ENCODE assay signal across 8 cellular contexts in genomic region chr7:121544726-121545125, GRCh38.
DNase-seq lines count a peak whose midpoint lies in the region; ATAC-seq, FAIRE-seq and TF ChIP-seq lines count a peak whose summit lies in the region.

No MANE protein-coding gene starts in this region.

- H3K9me3 ChIP-seq in A549 (no peaks in the 10 kb centered on the region; the same call in 2 of the 3 replicates), K562 (replicated peaks; ENCODE audit: control insufficient read depth, insufficient read depth, low read depth, low read length) (no peaks in the 10 kb centered on the region), prostate gland (no peaks in the 10 kb centered on the region)
- H3K9me3 ChIP-seq in CD8-positive, alpha-beta memory T cell (ENCODE audit: low read length) = no peaks in the 10 kb centered on the region

- ATAC-seq in A549 = peak; percentile 67; a peak in 4 of 6 replicates
- ATAC-seq in GM19043 (IDR thresholded peaks at IDR 0.05; ENCODE audit: low read depth, unreplicated experiment) = peak; percentile 70
- ATAC-seq in HG03520 (IDR thresholded peaks at IDR 0.05; ENCODE audit: unreplicated experiment) = peak; percentile 72
- no peak for ATAC-seq in K562

- peak; percentile 34 to 62 for DNase-seq in A549 (ENCODE audit: low read depth in 1 of 2, low spot score in 1 of 2)
- no peak for DNase-seq in K562 (ENCODE audit: extremely low read depth in 1 of 4, low spot score in 3 of 4)
- DNase-seq in prostate gland (ENCODE audit: low spot score) = peak; percentile 18
- DNase-seq in CD8-positive, alpha-beta memory T cell = no peak
- DNase-seq in NCI-H128 (lab: John Stamatoyannopoulos, UW; ENCODE audit: unreplicated experiment) = no peak
- DNase-seq in substantia nigra (lab: John Stamatoyannopoulos, UW) = no peak

- peaks cover 10 to 26% (median 13%) of the 10 kb centered on the region in 3 donors for H3K4me1 Mint-ChIP-seq in CD8-positive, alpha-beta memory T cell

- FAIRE-seq in A549 (lab: Jason Lieb, UNC) (peak; percentile 32), K562 (lab: Jason Lieb, UNC) (no peak)

- H3K27me3 ChIP-seq in K562 (ENCODE audit: control insufficient read depth in 2 of 2, insufficient read depth in 2 of 2, low read length in 2 of 2) = no peaks in the 10 kb centered on the region
- no peaks in the 10 kb centered on the region for H3K27me3 ChIP-seq in prostate gland (replicated peaks; ENCODE audit: insufficient read depth)
- H3K27me3 ChIP-seq in CD8-positive, alpha-beta memory T cell (ENCODE audit: insufficient read depth, low read length, poor library complexity, severe bottlenecking) = no peaks in the 10 kb centered on the region

- no peaks in the 10 kb centered on the region for H3K9me3 Mint-ChIP-seq in CD8-positive, alpha-beta memory T cell

- POLR2A ChIA-PET in A549 (lab: Yijun Ruan, JAX) = interaction anchor here (1.3 kb wide), 1 partner anchor 149 kb away, joined by 12 read pairs; the partner anchor contains the start of gene FAM3C
- POLR2A ChIA-PET in K562 (lab: Yijun Ruan, JAX) = no interaction called here
- POLR2A ChIA-PET in CD8-positive, alpha-beta memory T cell (lab: Charles Lee) = no interaction called here

- no TSS peak for BruUV-seq in K562 (replicated peaks; lab: Mats Ljungman, UMichigan)

- no peak overlapping the region for H3K9ac ChIP-seq in K562 (ENCODE audit: insufficient read depth in 1 of 2, low read depth in 2 of 2, low read length in 2 of 2)

- H3K36me3 Mint-ChIP-seq in CD8-positive, alpha-beta memory T cell = no peaks in the 10 kb centered on the region

- TF ChIP-seq CTCF in A549 (IDR thresholded peaks at IDR 0.05) = no peak
- no peak for TF ChIP-seq CTCF in K562 (IDR thresholded peaks at IDR 0.05 in 2 of 3, conservative IDR thresholded peaks at IDR 0.05 in 1 of 3; ENCODE audit: insufficient read depth in 2 of 3, low read depth in 1 of 3, low read length in 3 of 3)
- no peak for TF ChIP-seq CTCF in prostate gland (IDR thresholded peaks at IDR 0.05)

- CTCF ChIA-PET in A549 (lab: Yijun Ruan, JAX) (interaction anchor here (0.9 to 1.7 kb wide), 3 partner anchors 14 to 178 kb away, joined by 3 to 7 read pairs (median 4); no protein-coding TSS in a partner anchor), K562 (lab: Yijun Ruan, JAX; ENCODE audit: low intra/inter-chr PET ratio) (interaction anchor here (4.6 kb wide), 1 partner anchor 178 kb away, joined by 104 read pairs; no protein-coding TSS in a partner anchor)
- CTCF ChIA-PET in CD8-positive, alpha-beta memory T cell (lab: Charles Lee) = interaction anchor here (0.7 to 2.9 kb wide), 4 partner anchors 34 to 178 kb away, joined by 3 to 14 read pairs (median 6); partner anchors contain the start of gene FAM3C

- H3K4me1 ChIP-seq in A549 (peaks cover 11% of the 10 kb centered on the region; the same call in 2 of the 3 replicates), K562 (replicated peaks in 1 of 2; ENCODE audit: control insufficient read depth in 2 of 2, insufficient read depth in 2 of 2, low read length in 2 of 2) (no peaks in the 10 kb centered on the region), prostate gland (replicated peaks) (no peaks in the 10 kb centered on the region)
- no peaks in the 10 kb centered on the region for H3K4me1 ChIP-seq in CD8-positive, alpha-beta memory T cell (ENCODE audit: insufficient read depth, low read length)

- no peaks in the 10 kb centered on the region for H3K27me3 Mint-ChIP-seq in CD8-positive, alpha-beta memory T cell

- H3K4me3 ChIP-seq in A549 (no peak overlapping the region), K562 (no peak overlapping the region), prostate gland (no peak overlapping the region)
- no peak overlapping the region for H3K4me3 ChIP-seq in CD8-positive, alpha-beta memory T cell (ENCODE audit: low read length)

- TF ChIP-seq RAD21 in A549 (conservative IDR thresholded peaks at IDR 0.05 in 1 of 2, IDR thresholded peaks at IDR 0.05 in 1 of 2) (no peak), K562 (CRISPR knock-in tag; conservative IDR thresholded peaks at IDR 0.05 in 1 of 2, IDR thresholded peaks at IDR 0.05 in 1 of 2) (no peak)

- no peaks in the 10 kb centered on the region for H3K36me3 ChIP-seq in K562 (ENCODE audit: control insufficient read depth, insufficient read depth, low read length)
- H3K36me3 ChIP-seq in prostate gland = no peaks in the 10 kb centered on the region
- H3K36me3 ChIP-seq in CD8-positive, alpha-beta memory T cell (ENCODE audit: insufficient read depth, low read length) = no peaks in the 10 kb centered on the region

- TF ChIP-seq POLR2A in A549 (IDR thresholded peaks at IDR 0.05; ENCODE audit: low read length) (no peak), K562 (conservative IDR thresholded peaks at IDR 0.05) (no peak), prostate gland (IDR thresholded peaks at IDR 0.05) (no peak)

- no peaks in the 10 kb centered on the region for H3K79me2 ChIP-seq in K562 (ENCODE audit: control insufficient read depth, insufficient read depth, low read length)

- H3K27ac Mint-ChIP-seq in CD8-positive, alpha-beta memory T cell = peak overlapping the region in 4 of 8 donors; percentile 12 to 47 (median 32)

- intact Hi-C loops in K562 (cut with micrococcal nuclease) = loop anchor here (5.0 to 10.0 kb wide), 4 partner anchors 410 to 752 kb away; partner anchors contain the start of gene CPED1
- intact Hi-C loops in prostate gland (cut with DNase I) = no loop called here

- H4K20me1 ChIP-seq in K562 (replicated peaks; ENCODE audit: control insufficient read depth, insufficient read depth, low read length) = no peaks in the 10 kb centered on the region

- peak overlapping the region; percentile 22; the same call in 1 of the 3 replicates for H3K4me2 ChIP-seq in A549
- no peak overlapping the region for H3K4me2 ChIP-seq in K562 (ENCODE audit: insufficient read depth, low read length)

- peak in 1 of 2 experiments; percentile 30; a peak in 1 of 5 replicates for TF ChIP-seq EP300 in A549 (IDR thresholded peaks at IDR 0.05)
- no peak for TF ChIP-seq EP300 in K562 (IDR thresholded peaks at IDR 0.05; ENCODE audit: low read length)

- peak overlapping the region in 1 of 2 experiments; percentile 62; a peak in 2 of 6 replicates for H3K27ac ChIP-seq in A549
- no peak overlapping the region for H3K27ac ChIP-seq in K562 (ENCODE audit: extremely low read depth, low read depth, low read length)
- H3K27ac ChIP-seq in prostate gland = no peak overlapping the region
- H3K27ac ChIP-seq in CD8-positive, alpha-beta memory T cell (ENCODE audit: low read depth, low read length) = no peak overlapping the region
- H3K27ac ChIP-seq in substantia nigra (ENCODE audit: low read depth, low read length, poor library complexity, severe bottlenecking) = no peak overlapping the region

- in situ Hi-C loops in K562 (cut with MboI) = loop anchor here (5.0 to 25.0 kb wide), 2 partner anchors 182 to 757 kb away; no protein-coding TSS in a partner anchor

- 20% methylated on average over 2 of the region's 2 CpGs for WGBS in A549 (ENCODE audit: missing lambda C conversion rate)
- WGBS in K562 (ENCODE audit: insufficient coverage, low coverage, missing lambda C conversion rate) = 2% methylated on average over 2 of the region's 2 CpGs
- 31% methylated on average over 2 of the region's 2 CpGs for WGBS in prostate gland

- no peak overlapping the region for H2AFZ ChIP-seq in K562 (ENCODE audit: low read depth, low read length)

- peak overlapping the region in 2 of 7 donors; percentile 28 to 38 for H3K4me3 Mint-ChIP-seq in CD8-positive, alpha-beta memory T cell

- no peaks in the 10 kb centered on the region for H3K9me1 ChIP-seq in K562 (ENCODE audit: control insufficient read depth, insufficient read depth, low read length)

TF ChIP-seq in A549, 52 proteins besides CTCF, POLR2A, EP300 and RAD21 (continues in another document):
- no peak for TF ChIP-seq RCOR1 (IDR thresholded peaks at IDR 0.05; ENCODE audit: low read depth, low read length)
- TF ChIP-seq FOSL2 (IDR thresholded peaks at IDR 0.05) = peak; percentile 71; the same call in 1 of the 2 replicates
- TF ChIP-seq FOSL2 (CRISPR knock-in tag; IDR thresholded peaks at IDR 0.05) = peak; percentile 74
- TF ChIP-seq CEBPB (IDR thresholded peaks at IDR 0.05) = peak; percentile 31 to 33; a peak in 2 of 4 replicates
- peak; percentile 48; the same call in 1 of the 2 replicates for TF ChIP-seq GATA3 (IDR thresholded peaks at IDR 0.05; ENCODE audit: borderline replicate concordance)
- TF ChIP-seq FOXS1 (CRISPR knock-in tag; IDR thresholded peaks at IDR 0.05) = no peak
- TF ChIP-seq CHD2 (IDR thresholded peaks at IDR 0.05; ENCODE audit: low read length, partially characterized antibody) = no peak
- peak; percentile 84 for TF ChIP-seq JUNB (IDR thresholded peaks at IDR 0.05)
- TF ChIP-seq CHD4 (IDR thresholded peaks at IDR 0.05; ENCODE audit: borderline replicate concordance) = no peak
- TF ChIP-seq MAX (IDR thresholded peaks at IDR 0.05) = peak; percentile 40; the same call in 1 of the 2 replicates

TF ChIP-seq in K562, 482 proteins besides CTCF, POLR2A, EP300 and RAD21 (continues in another document):
- TF ChIP-seq HMGN3 (IDR thresholded peaks at IDR 0.05; ENCODE audit: borderline replicate concordance, extremely low read depth, insufficient read length, low read depth, low read length) (no peak), CEBPG (CRISPR knock-in tag; IDR thresholded peaks at IDR 0.05) (no peak), CEBPG (tag; conservative IDR thresholded peaks at IDR 0.05 in 1 of 2, IDR thresholded peaks at IDR 0.05 in 1 of 2) (peak in 1 of 2 experiments; percentile 64; a peak in 1 of 4 replicates), ATF3 (IDR thresholded peaks at IDR 0.05) (peak; percentile 30; the same call in 1 of the 2 replicates), ATF3 (CRISPR knock-in tag; conservative IDR thresholded peaks at IDR 0.05) (no peak), MEIS2 (IDR thresholded peaks at IDR 0.05; ENCODE audit: partially characterized antibody) (peak; percentile 32), SOX6 (IDR thresholded peaks at IDR 0.05) (peak; percentile 13; the same call in 1 of the 2 replicates), BRF1 (IDR thresholded peaks at IDR 0.05; ENCODE audit: borderline replicate concordance, extremely low read depth, insufficient read length) (no peak), JUN (IDR thresholded peaks at IDR 0.05; ENCODE audit: borderline replicate concordance, low read depth, low read length) (0 out of 2 replicates have a peak, but pooled peaks have one; percentile 14), JUN (CRISPR knock-in tag; IDR thresholded peaks at IDR 0.05; ENCODE audit: borderline replicate concordance) (no peak), ZNF780A (CRISPR knock-in tag; IDR thresholded peaks at IDR 0.05) (no peak), NONO (IDR thresholded peaks at IDR 0.05; ENCODE audit: low read depth in 2 of 2, low read length in 1 of 2) (no peak)

Comparison
In these comparisons a context has a peak if more than half of its experiments do, and no peak if none do; other contexts are left out.
1. DNase-seq: peak in A549 (2 of 2) and prostate gland (single experiment); none in K562 (0 of 4), CD8-positive, alpha-beta memory T cell (0 of 5), NCI-H128 (single experiment) and substantia nigra (0 of 49).
2. Of the 35 proteins assayed by ChIP-seq in both K562 and A549: peak only in K562: none; only in A549: CEBPB, JUNB and MAX; in both: none; in neither: 30; mixed calls (peak in some experiments, not most) for 2.